ENCODE assay signal across 8 cellular contexts in the genomic region with DNA sequence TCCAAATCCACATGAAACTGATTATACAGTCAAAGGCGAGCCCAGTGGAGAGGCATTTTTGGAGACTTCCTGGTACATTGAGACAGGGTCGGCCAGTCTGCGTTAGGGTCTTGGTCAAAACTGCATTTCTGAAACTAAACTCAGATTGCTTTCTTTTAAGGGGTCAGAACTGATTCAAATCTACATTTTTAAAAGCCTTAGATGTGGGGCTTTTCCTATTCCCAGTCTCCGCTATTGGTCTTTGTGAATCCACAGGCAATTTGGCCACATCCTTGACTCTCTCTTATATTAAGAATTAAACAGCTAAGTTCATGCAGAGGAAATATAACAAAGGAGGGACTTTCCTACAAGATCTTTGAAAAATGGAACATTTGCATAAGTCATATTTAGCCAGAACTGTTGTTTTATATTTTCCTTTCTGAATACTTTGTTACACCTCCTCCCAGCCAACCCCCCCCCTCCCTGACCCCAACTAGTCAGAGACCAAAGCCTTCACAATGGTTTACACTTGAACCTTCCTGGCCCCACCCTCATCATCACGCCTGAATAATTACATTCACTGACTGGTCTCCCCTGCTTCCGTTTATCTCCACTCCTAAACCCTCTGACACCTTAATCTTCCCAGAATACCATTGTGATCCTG. TPM values are rescaled to one million over a fixed set of nuclear protein-coding genes. Genes with fewer than 3 reads are reported as not detected.
A peak's percentile ranks its signal among the peaks of the same experiment; 100 is the strongest.
DNase-seq lines count a peak whose midpoint lies in the region; ATAC-seq and TF ChIP-seq lines count a peak whose summit lies in the region.
"Had no signal": no experiment of that assay in that cellular context is flagged by ENCODE, and none has a peak within 500 bp of the region (broad histone marks: within the 10 kb centered on the region; RNA-seq: fewer than 3 reads in every experiment).

No MANE protein-coding gene starts in this region.

- no peaks in the 10 kb centered on the region for H3K9me3 Mint-ChIP-seq in activated CD8-positive, alpha-beta T cell treated with anti-CD3 and anti-CD28 coated beads for 36 hours
- H3K9me3 Mint-ChIP-seq: HFFc6 had no signal

- peaks cover 59% of the 10 kb centered on the region for H3K4me1 Mint-ChIP-seq in activated CD8-positive, alpha-beta T cell treated with anti-CD3 and anti-CD28 coated beads for 36 hours (ENCODE audit: low read depth)

- H3K27me3 Mint-ChIP-seq in activated CD8-positive, alpha-beta T cell treated with anti-CD3 and anti-CD28 coated beads for 36 hours = no peaks in the 10 kb centered on the region

- intact Hi-C loops in activated CD8-positive, alpha-beta T cell treated with anti-CD3 and anti-CD28 coated beads for 36 hours (cut with micrococcal nuclease) = loop anchor here (2.0 kb wide), 1 partner anchor 14 kb away; no protein-coding TSS in a partner anchor

- ATAC-seq in GM19035 (IDR thresholded peaks at IDR 0.05; ENCODE audit: unreplicated experiment) (peak; percentile 68), HG02840 (IDR thresholded peaks at IDR 0.05; ENCODE audit: low FRiP score, unreplicated experiment) (peak; percentile 60), HG03097 (IDR thresholded peaks at IDR 0.05; ENCODE audit: low FRiP score, unreplicated experiment) (no peak)
- peak; percentile 85 for ATAC-seq in activated CD8-positive, alpha-beta T cell treated with anti-CD3 and anti-CD28 coated beads for 36 hours

- DNase-seq in activated CD8-positive, alpha-beta T cell treated with anti-CD3 and anti-CD28 coated beads for 36 hours = peak; percentile 83
- peak; percentile 41 to 71 (median 45) for DNase-seq in stimulated activated CD4-positive, alpha-beta T cell treated with anti-CD3 and anti-CD28 coated beads, TNF-alpha, amount 100 ng/mL, for 24 hours (ENCODE audit: low read depth in 3 of 3)
- DNase-seq in NCI-H446 (lab: John Stamatoyannopoulos, UW) (no peak), NCI-H1436 (lab: John Stamatoyannopoulos, UW) (no peak)
- DNase-seq: HFFc6 had no signal

- POLR2A ChIA-PET in activated CD8-positive, alpha-beta T cell treated with anti-CD3 and anti-CD28 coated beads for 36 hours (lab: Charles Lee) = interaction anchor here (0.8 to 3.5 kb wide), 3 partner anchors 10 to 46 kb away, joined by 3 to 19 read pairs (median 12); no protein-coding TSS in a partner anchor

- no peak for TF ChIP-seq CTCF in activated CD8-positive, alpha-beta T cell treated with anti-CD3 and anti-CD28 coated beads for 36 hours (IDR thresholded peaks at IDR 0.05)

- H3K27ac Mint-ChIP-seq in activated CD8-positive, alpha-beta T cell treated with anti-CD3 and anti-CD28 coated beads for 36 hours = peak overlapping the region; percentile 92
- H3K27ac Mint-ChIP-seq: HFFc6 had no signal

- H3K36me3 Mint-ChIP-seq in activated CD8-positive, alpha-beta T cell treated with anti-CD3 and anti-CD28 coated beads for 36 hours (ENCODE audit: low read depth) = no peaks in the 10 kb centered on the region

- CTCF ChIA-PET in activated CD8-positive, alpha-beta T cell treated with anti-CD3 and anti-CD28 coated beads for 36 hours (lab: Charles Lee) = interaction anchor here (1.2 to 4.7 kb wide), 8 partner anchors 10 to 79 kb away, joined by 3 to 24 read pairs (median 4); no protein-coding TSS in a partner anchor

- H3K4me3 Mint-ChIP-seq in activated CD8-positive, alpha-beta T cell treated with anti-CD3 and anti-CD28 coated beads for 36 hours = peak overlapping the region; percentile 48
- H3K4me3 Mint-ChIP-seq: HFFc6 had no signal

RNA-seq across cellular contexts. Expression of a gene that starts 30.9 kb away (rescaled TPM):
- total RNA-seq in activated CD8-positive, alpha-beta T cell treated with anti-CD3 and anti-CD28 coated beads for 36 hours = 100 to 1,000 TPM; 105 to 110 TPM

RNA-seq across cellular contexts. Expression of a gene that starts 50.6 kb away (rescaled TPM):
- under 1 TPM; 0.50 to 0.81 TPM for total RNA-seq in activated CD8-positive, alpha-beta T cell treated with anti-CD3 and anti-CD28 coated beads for 36 hours
- total RNA-seq: HFFc6 had no signal

RNA-seq across cellular contexts. Expression of a gene that starts 53.4 kb away (rescaled TPM):
- not detected for total RNA-seq in activated CD8-positive, alpha-beta T cell treated with anti-CD3 and anti-CD28 coated beads for 36 hours
- total RNA-seq: HFFc6 had no signal

Comparison
In these comparisons a context has a peak if more than half of its experiments do, and no peak if none do; other contexts are left out.
1. DNase-seq: peak in activated CD8-positive, alpha-beta T cell treated with anti-CD3 and anti-CD28 coated beads for 36 hours (single experiment) and stimulated activated CD4-positive, alpha-beta T cell treated with anti-CD3 and anti-CD28 coated beads, TNF-alpha, amount 100 ng/mL, for 24 hours (3 of 3); none in NCI-H446 (0 of 2) and NCI-H1436 (single experiment).